Comparison of ENCODE assay signal across 1 cellular context in the genomic region with DNA sequence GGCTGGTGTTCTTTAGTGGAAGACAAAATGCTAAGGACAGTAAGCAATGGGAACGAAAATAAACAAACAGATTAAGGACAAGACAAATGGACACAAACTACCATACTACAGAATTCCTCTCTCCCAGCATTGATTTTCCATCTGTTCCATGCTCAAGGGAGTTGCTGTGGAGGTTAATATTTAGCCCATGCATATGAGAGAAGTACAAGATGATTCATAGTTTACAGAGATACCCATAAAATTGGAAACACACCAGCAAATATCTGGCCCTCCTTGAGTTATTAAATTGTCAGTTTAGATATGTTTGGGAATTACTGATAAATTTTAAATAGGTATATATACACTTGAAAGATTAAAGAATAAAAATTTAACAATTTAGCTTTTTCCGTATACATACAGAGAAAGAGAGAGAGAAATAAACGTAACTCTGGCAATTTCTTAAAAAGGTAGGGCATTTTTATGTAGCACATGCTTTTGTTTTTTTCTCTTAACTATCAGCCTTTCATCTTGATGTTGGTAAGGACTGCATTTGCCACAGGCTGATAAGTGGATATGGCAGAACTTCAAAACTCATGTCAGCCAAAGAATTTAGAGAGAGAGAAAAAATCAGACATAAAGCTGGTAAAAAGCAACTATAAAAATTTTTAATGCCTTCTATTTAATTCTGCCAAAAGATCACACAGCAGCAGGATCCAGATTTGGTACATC.
TF ChIP-seq lines count a peak whose summit lies in the region.

No MANE protein-coding gene starts in this region.

TF ChIP-seq in IMR-90, 13 proteins besides CTCF, POLR2A, EP300 and RAD21:
- TF ChIP-seq MAZ (IDR thresholded peaks at IDR 0.05; ENCODE audit: borderline replicate concordance, low read depth, low read length), result no peak
- TF ChIP-seq BHLHE40 (IDR thresholded peaks at IDR 0.05; ENCODE audit: low read depth, low read length), result no peak
- TF ChIP-seq, protein P1, sequence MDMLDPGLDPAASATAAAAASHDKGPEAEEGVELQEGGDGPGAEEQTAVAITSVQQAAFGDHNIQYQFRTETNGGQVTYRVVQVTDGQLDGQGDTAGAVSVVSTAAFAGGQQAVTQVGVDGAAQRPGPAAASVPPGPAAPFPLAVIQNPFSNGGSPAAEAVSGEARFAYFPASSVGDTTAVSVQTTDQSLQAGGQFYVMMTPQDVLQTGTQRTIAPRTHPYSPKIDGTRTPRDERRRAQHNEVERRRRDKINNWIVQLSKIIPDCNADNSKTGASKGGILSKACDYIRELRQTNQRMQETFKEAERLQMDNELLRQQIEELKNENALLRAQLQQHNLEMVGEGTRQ (IDR thresholded peaks at IDR 0.05; ENCODE audit: low read depth, low read length), result no peak
- no peak for TF ChIP-seq RFX5 (IDR thresholded peaks at IDR 0.05; ENCODE audit: low read depth, low read length)
